17 cellular contexts compared by ENCODE assay signal in genomic region chr12:6171409-6172015, GRCh38. TPM values are rescaled to one million over a fixed set of nuclear protein-coding genes. Genes with fewer than 3 reads are reported as not detected.
DNase-seq lines count a peak whose midpoint lies in the region; ATAC-seq, FAIRE-seq and TF ChIP-seq lines count a peak whose summit lies in the region.
"Had no signal": no experiment of that assay in that cellular context is flagged by ENCODE, and none has a peak within 500 bp of the region (broad histone marks: within the 10 kb centered on the region; RNA-seq: fewer than 3 reads in every experiment).

No MANE protein-coding gene starts in this region.

- peak; percentile 77 for FAIRE-seq in K562 (lab: Jason Lieb, UNC)
- FAIRE-seq: GM12891, RCC 7860, TTC549 had no signal

- no peaks in the 10 kb centered on the region for H3K9me1 ChIP-seq in K562 (ENCODE audit: control insufficient read depth, insufficient read depth, low read length)

- peak overlapping the region; percentile 51; the same call in 1 of the 2 replicates for H2AFZ ChIP-seq in K562 (ENCODE audit: low read depth, low read length)
- no peak overlapping the region for H2AFZ ChIP-seq in trophoblast cell (ENCODE audit: insufficient read depth, low read length, poor library complexity)

- no peak overlapping the region for H4K12ac ChIP-seq in trophoblast cell (ENCODE audit: low read depth, low read length)

- H3K18ac ChIP-seq in trophoblast cell (ENCODE audit: low read length): no peak overlapping the region

- ATAC-seq in K562 (peak; percentile 42; the same call in 2 of the 3 replicates), left ventricle myocardium superior (peak; percentile 78), upper lobe of right lung (peak; percentile 57)
- ATAC-seq: stimulated activated naive CD8-positive, alpha-beta T cell treated with anti-CD3 and anti-CD28 coated beads, Interleukin-15, Interleukin-2, amounts not matched to agents 100 U/mL and 50 U/mL, for 24 hours had no signal

- TF ChIP-seq RAD21 in K562 (CRISPR knock-in tag; conservative IDR thresholded peaks at IDR 0.05 in 1 of 2, IDR thresholded peaks at IDR 0.05 in 1 of 2): no peak

- TF ChIP-seq POLR2A in K562 (conservative IDR thresholded peaks at IDR 0.05): no peak

- WGBS in K562 (ENCODE audit: insufficient coverage, low coverage, missing lambda C conversion rate): 55% methylated on average over 8 of the region's 21 CpGs
- no CpG with 5 or more reads among the region's 21 CpGs for WGBS in trophoblast cell (ENCODE audit: extremely low coverage, insufficient coverage, insufficient read length)

- POLR2A ChIA-PET in K562 (lab: Yijun Ruan, JAX): no interaction called here

- no peak overlapping the region for H3K9ac ChIP-seq in K562 (ENCODE audit: insufficient read depth in 1 of 2, low read depth in 2 of 2, low read length in 2 of 2)
- H3K9ac ChIP-seq in trophoblast cell (ENCODE audit: low read length): no peak overlapping the region

- no peak overlapping the region for H3K4me2 ChIP-seq in K562 (ENCODE audit: insufficient read depth, low read length)
- H3K4me2 ChIP-seq in trophoblast cell (ENCODE audit: low read length): no peak overlapping the region

- H3K79me1 ChIP-seq in trophoblast cell (ENCODE audit: low read length): peaks cover 16% of the 10 kb centered on the region

- H3K27ac ChIP-seq in K562 (ENCODE audit: extremely low read depth, low read depth, low read length): no peak overlapping the region; the same call in 2 of the 3 replicates
- no peak overlapping the region for H3K27ac ChIP-seq in trophoblast cell (ENCODE audit: low read depth, low read length)
- peak overlapping the region; percentile 51 for H3K27ac ChIP-seq in upper lobe of right lung

- H3K36me3 ChIP-seq in K562 (ENCODE audit: control insufficient read depth, insufficient read depth, low read length) (no peaks in the 10 kb centered on the region), trophoblast cell (ENCODE audit: control insufficient read depth in 1 of 2, insufficient read depth in 2 of 2, low read length in 2 of 2) (no peaks in the 10 kb centered on the region), upper lobe of right lung (no peaks in the 10 kb centered on the region)

- in situ Hi-C loops in K562 (cut with MboI): no loop called here

- intact Hi-C loops in K562 (cut with micrococcal nuclease) (no loop called here), left ventricle myocardium superior (cut with micrococcal nuclease) (no loop called here), upper lobe of right lung (cut with DNase I) (no loop called here)

- no TSS peak for BruUV-seq in K562 (replicated peaks; lab: Mats Ljungman, UMichigan)

- peak; percentile 20 to 57 (median 32) for DNase-seq in K562 (ENCODE audit: extremely low read depth in 1 of 4, low spot score in 3 of 4)
- DNase-seq in left ventricle myocardium superior: peak; percentile 63
- DNase-seq in trophoblast cell: peak; percentile 15 to 39
- peak; percentile 68 for DNase-seq in upper lobe of right lung
- no peak for DNase-seq in NCI-H1436 (lab: John Stamatoyannopoulos, UW)
- no peak for DNase-seq in activated CD8-positive, alpha-beta memory T cell treated with anti-CD3 and anti-CD28 coated beads, Interleukin-2, amount 50 U/mL, for 48 hours
- DNase-seq in activated CD8-positive, alpha-beta memory T cell treated with anti-CD3 and anti-CD28 coated beads, Interleukin-2, amount 50 U/mL, for 4 hours: no peak
- DNase-seq: activated CD4-positive, alpha-beta memory T cell treated with anti-CD3 and anti-CD28 coated beads, Interleukin-2, amount 10 ng/mL, durations not matched to agents 7 days and 5 days; AML-193; Calu3; foreskin melanocyte; NCI-H1048; stimulated activated CD4-positive, alpha-beta T cell treated with anti-CD3 and anti-CD28 coated beads, Interleukin-15, amount 100 ng/mL, for 24 hours; stimulated activated naive CD8-positive, alpha-beta T cell treated with anti-CD3 and anti-CD28 coated beads, Interleukin-15, Interleukin-2, amounts not matched to agents 100 U/mL and 50 U/mL, for 24 hours had no signal

- H3K9me3 ChIP-seq in K562 (replicated peaks; ENCODE audit: control insufficient read depth, insufficient read depth, low read depth, low read length) (no peaks in the 10 kb centered on the region; the same call in none of the 2 replicates), trophoblast cell (ENCODE audit: insufficient read depth, low read depth, low read length) (peaks cover 7% of the 10 kb centered on the region), upper lobe of right lung (no peaks in the 10 kb centered on the region)

- no peak for TF ChIP-seq EP300 in K562 (IDR thresholded peaks at IDR 0.05; ENCODE audit: low read length)

- H3K4me3 ChIP-seq in K562: no peak overlapping the region
- H3K4me3 ChIP-seq in trophoblast cell (ENCODE audit: low read depth, low read length): no peak overlapping the region
- no peak overlapping the region for H3K4me3 ChIP-seq in upper lobe of right lung

- no peak overlapping the region for H2BK5ac ChIP-seq in trophoblast cell (ENCODE audit: low read depth, low read length, poor library complexity)

- no peaks in the 10 kb centered on the region for H4K20me1 ChIP-seq in K562 (replicated peaks; ENCODE audit: control insufficient read depth, insufficient read depth, low read length)

- H4K91ac ChIP-seq in trophoblast cell (ENCODE audit: low read depth, low read length): peak overlapping the region; percentile 20

- H3K14ac ChIP-seq in trophoblast cell (ENCODE audit: low read length): peak overlapping the region; percentile 2

- no peaks in the 10 kb centered on the region for H3K79me2 ChIP-seq in K562 (ENCODE audit: control insufficient read depth, insufficient read depth, low read length)
- H3K79me2 ChIP-seq in trophoblast cell (ENCODE audit: control insufficient read depth, insufficient read depth, low read length, poor library complexity): peaks cover 2% of the 10 kb centered on the region

- peak overlapping the region; percentile 16 for H2AK5ac ChIP-seq in trophoblast cell (ENCODE audit: low read length)

- H2BK12ac ChIP-seq in trophoblast cell (ENCODE audit: low read length): peak overlapping the region; percentile 34

- peaks cover 18 to 23% of the 10 kb centered on the region in 2 experiments for H3K4me1 ChIP-seq in K562 (replicated peaks in 1 of 2; ENCODE audit: control insufficient read depth in 2 of 2, insufficient read depth in 2 of 2, low read length in 2 of 2)
- H3K4me1 ChIP-seq in trophoblast cell (ENCODE audit: control insufficient read depth in 1 of 2, insufficient read depth in 2 of 2, low read length in 2 of 2): peaks cover 12% of the 10 kb centered on the region in 2 experiments
- peaks cover 20% of the 10 kb centered on the region for H3K4me1 ChIP-seq in upper lobe of right lung

- no peak overlapping the region for H3K4ac ChIP-seq in trophoblast cell (ENCODE audit: low read depth, low read length)

- no peaks in the 10 kb centered on the region for H3K27me3 ChIP-seq in K562 (ENCODE audit: control insufficient read depth in 2 of 2, insufficient read depth in 2 of 2, low read length in 2 of 2)
- H3K27me3 ChIP-seq in trophoblast cell (ENCODE audit: insufficient read depth, low read length): no peaks in the 10 kb centered on the region
- H3K27me3 ChIP-seq in upper lobe of right lung: no peaks in the 10 kb centered on the region

- CTCF ChIA-PET in K562 (lab: Yijun Ruan, JAX; ENCODE audit: low intra/inter-chr PET ratio): no interaction called here

- H4K8ac ChIP-seq in trophoblast cell (ENCODE audit: low read depth, low read length): no peak overlapping the region

- H2BK120ac ChIP-seq in trophoblast cell (ENCODE audit: insufficient read depth, low read length, poor library complexity): peak overlapping the region; percentile 0

- TF ChIP-seq CTCF in K562 (IDR thresholded peaks at IDR 0.05 in 2 of 3, conservative IDR thresholded peaks at IDR 0.05 in 1 of 3; ENCODE audit: insufficient read depth in 2 of 3, low read depth in 1 of 3, low read length in 3 of 3): no peak
- peak; percentile 28 for TF ChIP-seq CTCF in upper lobe of right lung (IDR thresholded peaks at IDR 0.05)

- H3K23ac ChIP-seq in trophoblast cell (ENCODE audit: low read length): no peak overlapping the region

RNA-seq across cellular contexts. Expression of gene CD9, which starts 28.7 kb away (rescaled TPM):
- total RNA-seq in K562 (2011; cell fraction: chromatin; rRNA removed; ENCODE audit: low replicate concordance): 1.1 and 6.1 TPM in 2 replicates
- 2.9 and 5.0 TPM in 2 replicates for total RNA-seq in K562 (2011; cell fraction: nucleolus; rRNA removed)
- 2.5 and 2.7 TPM in 2 replicates for total RNA-seq in K562 (2011; cell fraction: nucleoplasm; rRNA removed)
- total RNA-seq in K562 (2014; rRNA removed) (0.41 and 0.45 TPM in 2 replicates), K562 (2014; rRNA removed; fragmentation: Illumina TruSeq; extraction: Trizol) (0.29 and 0.62 TPM in 2 replicates), K562 (2015; rRNA removed; fragmentation: Illumina TruSeq; extraction: Trizol) (0.41 and 0.43 TPM in 2 replicates), K562 (2021) (1.2 and 2.0 TPM in 2 replicates), left ventricle myocardium superior (39.2 TPM), upper lobe of right lung (445 TPM)
- polyA plus RNA-seq in K562 (2011; rRNA removed) (5.6 and 11.9 TPM in 2 replicates), K562 (2014; fragmentation: Illumina TruSeq; extraction: Trizol) (0.42 and 0.65 TPM in 2 replicates), K562 (2014; fragmentation: Nextera tagmentation; extraction: Ambion mirVana) (under 1 TPM; 0.59 to 0.74 TPM), K562 (2014; rRNA removed) (0.49 and 1.2 TPM in 2 replicates)
- 5.8 and 12.8 TPM in 2 replicates for polyA plus RNA-seq in K562 (2011; cell fraction: cytosol; rRNA removed)
- 3.2 and 8.1 TPM in 2 replicates for polyA plus RNA-seq in K562 (2011; cell fraction: nucleus; rRNA removed)
- polyA plus RNA-seq in K562 (2012): 1.2 and 1.3 TPM in 2 replicates
- 6.0 and 10.7 TPM in 2 replicates for polyA minus RNA-seq in K562 (2011; rRNA and poly(A)+ RNA removed)
- polyA minus RNA-seq in K562 (2011; cell fraction: cytosol; rRNA and poly(A)+ RNA removed): 2.6 and 6.0 TPM in 2 replicates
- polyA minus RNA-seq in K562 (2011; cell fraction: nucleus; rRNA and poly(A)+ RNA removed): 2.2 and 4.1 TPM in 2 replicates
- polyA plus RNA-seq in trophoblast cell (2013): 675 and 739 TPM in 2 replicates

RNA-seq across cellular contexts. Expression of gene VWF, which starts 47.0 kb away (rescaled TPM):
- 0.02 TPM in 1 of 2 replicates, not detected in the other for total RNA-seq in K562 (2011; cell fraction: chromatin; rRNA removed; ENCODE audit: low replicate concordance)
- 0.33 TPM in 1 of 2 replicates, not detected in the other for total RNA-seq in K562 (2011; cell fraction: nucleolus; rRNA removed)
- not detected in 2 replicates for total RNA-seq in K562 (2011; cell fraction: nucleoplasm; rRNA removed)
- not detected in 2 replicates for total RNA-seq in K562 (2014; rRNA removed)
- not detected in 2 replicates for total RNA-seq in K562 (2014; rRNA removed; fragmentation: Illumina TruSeq; extraction: Trizol)
- total RNA-seq in K562 (2015; rRNA removed; fragmentation: Illumina TruSeq; extraction: Trizol): not detected in 2 replicates
- 0.40 and 0.53 TPM in 2 replicates for total RNA-seq in K562 (2021)
- not detected in 2 replicates for polyA plus RNA-seq in K562 (2011; rRNA removed)
- polyA plus RNA-seq in K562 (2011; cell fraction: cytosol; rRNA removed): 0.04 and 0.07 TPM in 2 replicates
- 0.01 TPM in 2 replicates for polyA plus RNA-seq in K562 (2011; cell fraction: nucleus; rRNA removed)
- polyA plus RNA-seq in K562 (2012): 0.01 TPM in 2 replicates
- polyA plus RNA-seq in K562 (2014; fragmentation: Illumina TruSeq; extraction: Trizol): not detected in 2 replicates
- not detected for polyA plus RNA-seq in K562 (2014; fragmentation: Nextera tagmentation; extraction: Ambion mirVana)
- polyA plus RNA-seq in K562 (2014; rRNA removed): not detected in 2 replicates
- polyA minus RNA-seq in K562 (2011; rRNA and poly(A)+ RNA removed): not detected in 2 replicates
- not detected in 2 replicates for polyA minus RNA-seq in K562 (2011; cell fraction: cytosol; rRNA and poly(A)+ RNA removed)
- polyA minus RNA-seq in K562 (2011; cell fraction: nucleus; rRNA and poly(A)+ RNA removed): not detected in 2 replicates
- total RNA-seq in left ventricle myocardium superior: 275 TPM
- 0.82 and 1.1 TPM in 2 replicates for polyA plus RNA-seq in trophoblast cell (2013)
- total RNA-seq in upper lobe of right lung: 729 TPM
- total RNA-seq: activated CD4-positive, alpha-beta memory T cell treated with anti-CD3 and anti-CD28 coated beads, Interleukin-2, amount 10 ng/mL, durations not matched to agents 7 days and 5 days; Calu3 had no signal

Comparison
In these comparisons a context has a peak if more than half of its experiments do, and no peak if none do; other contexts are left out.
1. DNase-seq: peak in K562 (4 of 4), left ventricle myocardium superior (single experiment), trophoblast cell (2 of 2) and upper lobe of right lung (single experiment); none in NCI-H1436 (single experiment), activated CD8-positive, alpha-beta memory T cell treated with anti-CD3 and anti-CD28 coated beads, Interleukin-2, amount 50 U/mL, for 48 hours (single experiment) and activated CD8-positive, alpha-beta memory T cell treated with anti-CD3 and anti-CD28 coated beads, Interleukin-2, amount 50 U/mL, for 4 hours (single experiment).
2. RNA of gene VWF, which starts 47.0 kb away (total RNA-seq): 729 TPM in upper lobe of right lung (single experiment) and 275 TPM in left ventricle myocardium superior (single experiment); 0.02 to 0.53 TPM in K562; every median in the first group is over 100 times any median in the second.
3. Peak in every context shown above with its lines, with median percentiles within 50 percentile points of each other: ATAC-seq.